In the genomic region with DNA sequence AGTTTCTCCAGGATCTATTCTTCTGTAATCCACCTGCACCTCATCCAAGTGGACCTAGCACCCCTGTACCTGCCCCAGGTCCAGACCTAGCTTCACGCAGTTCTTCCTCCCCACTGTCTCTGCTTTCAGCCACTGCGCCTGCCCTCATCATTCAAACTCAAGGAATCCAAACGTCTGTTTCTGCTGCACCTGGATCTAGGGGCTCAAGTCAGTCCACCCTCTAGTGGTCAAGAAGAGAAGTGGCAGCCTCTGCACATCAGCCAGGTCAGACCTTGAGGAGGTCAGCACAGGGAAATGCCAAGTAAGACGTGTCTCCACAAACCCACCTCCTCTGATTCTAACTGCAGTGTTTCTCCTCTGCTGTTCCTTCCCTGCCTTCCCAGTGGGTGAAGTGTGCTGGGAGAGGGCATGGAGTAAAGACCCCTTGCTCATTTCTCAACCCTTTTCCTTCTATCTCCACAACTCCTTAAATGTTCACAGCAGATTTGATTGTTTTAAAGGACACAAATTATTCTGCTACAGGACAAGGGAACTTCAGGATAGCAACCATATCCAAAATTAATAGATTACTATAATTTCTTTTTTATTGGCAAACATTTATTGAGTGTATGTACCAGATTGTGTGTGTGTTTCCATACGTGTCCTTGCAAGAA, we compare ENCODE assay signal across 8 cellular contexts. TPM values are rescaled to one million over a fixed set of nuclear protein-coding genes. Genes with fewer than 3 reads are reported as not detected.
DNase-seq lines count a peak whose midpoint lies in the region; ATAC-seq, FAIRE-seq and TF ChIP-seq lines count a peak whose summit lies in the region.

No MANE protein-coding gene starts in this region.

- POLR2A ChIA-PET in A549 (lab: Yijun Ruan, JAX), result no interaction called here
- POLR2A ChIA-PET in HEK293T (lab: Yijun Ruan, JAX), result no interaction called here

- FAIRE-seq in A549 (lab: Jason Lieb, UNC), result no peak

- peak; percentile 91 to 97 for ATAC-seq in A549

- no peak for TF ChIP-seq EP300 in A549 (IDR thresholded peaks at IDR 0.05)

- WGBS in A549 (ENCODE audit: missing lambda C conversion rate), result 16% methylated on average over 5 of the region's 5 CpGs

- H3K4me2 ChIP-seq in A549, result no peak overlapping the region

- H3K36me3 ChIP-seq in SJSA1, result no peaks in the 10 kb centered on the region

- no peak for TF ChIP-seq POLR2A in A549 (IDR thresholded peaks at IDR 0.05; ENCODE audit: low read length)

- TF ChIP-seq RAD21 in A549 (conservative IDR thresholded peaks at IDR 0.05 in 1 of 2, IDR thresholded peaks at IDR 0.05 in 1 of 2), result peak; percentile 35 to 48; a peak in 4 of 5 replicates

- CTCF ChIA-PET in A549 (lab: Yijun Ruan, JAX) (interaction anchor here (0.6 to 2.0 kb wide), 11 partner anchors 10 to 349 kb away, joined by 3 to 9 read pairs (median 4); no protein-coding TSS in a partner anchor), HEK293T (lab: Yijun Ruan, JAX) (interaction anchor here (0.7 to 0.9 kb wide), 2 partner anchors 9 to 582 kb away, joined by 3 read pairs; no protein-coding TSS in a partner anchor)

- TF ChIP-seq CTCF in A549 (IDR thresholded peaks at IDR 0.05), result peak; percentile 50
- peak; percentile 96 for TF ChIP-seq CTCF in GM12874 (IDR thresholded peaks at IDR 0.05; ENCODE audit: insufficient read depth, low read depth, low read length)

- no peaks in the 10 kb centered on the region for H3K4me1 ChIP-seq in A549
- H3K4me1 ChIP-seq in SJSA1 (replicated peaks), result peaks cover 13% of the 10 kb centered on the region

- H3K27ac ChIP-seq in A549 (no peak overlapping the region), SJSA1 (no peak overlapping the region)

- no peak overlapping the region for H3K4me3 ChIP-seq in A549
- H3K4me3 ChIP-seq in SJSA1, result no peak overlapping the region

- DNase-seq in A549 (ENCODE audit: low read depth in 1 of 2, low spot score in 1 of 2) (peak; percentile 47 to 59), HEK293T (ENCODE audit: extremely low spot score) (peak; percentile 59), LoVo (ENCODE audit: low spot score) (peak; percentile 73), SJSA1 (ENCODE audit: low read depth in 1 of 2, low spot score in 2 of 2) (peak; percentile 58), astrocyte of the hippocampus (ENCODE audit: low read depth, low spot score) (peak; percentile 68), iPS DF 4.7 (ENCODE audit: extremely low read depth, low spot score) (peak; percentile 62)
- DNase-seq in stimulated activated CD4-positive, alpha-beta T cell treated with anti-CD3 and anti-CD28 coated beads, Interleukin-4, amount 100 ng/mL, for 4 hours, result peak; percentile 15 to 28

- H3K9me3 ChIP-seq in A549 (no peaks in the 10 kb centered on the region), SJSA1 (replicated peaks) (no peaks in the 10 kb centered on the region)

- H3K27me3 ChIP-seq in SJSA1 (replicated peaks), result no peaks in the 10 kb centered on the region

TF ChIP-seq in A549, 52 proteins besides CTCF, POLR2A, EP300 and RAD21:
- TF ChIP-seq CBX8 (IDR thresholded peaks at IDR 0.05), result no peak
- TF ChIP-seq, protein P1, sequence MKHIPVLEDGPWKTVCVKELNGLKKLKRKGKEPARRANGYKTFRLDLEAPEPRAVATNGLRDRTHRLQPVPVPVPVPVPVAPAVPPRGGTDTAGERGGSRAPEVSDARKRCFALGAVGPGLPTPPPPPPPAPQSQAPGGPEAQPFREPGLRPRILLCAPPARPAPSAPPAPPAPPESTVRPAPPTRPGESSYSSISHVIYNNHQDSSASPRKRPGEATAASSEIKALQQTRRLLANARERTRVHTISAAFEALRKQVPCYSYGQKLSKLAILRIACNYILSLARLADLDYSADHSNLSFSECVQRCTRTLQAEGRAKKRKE (CRISPR knock-in tag; IDR thresholded peaks at IDR 0.05; ENCODE audit: low read depth), result no peak
- peak; percentile 53 for TF ChIP-seq SMC3 (IDR thresholded peaks at IDR 0.05)
- TF ChIP-seq MAFK (IDR thresholded peaks at IDR 0.05; ENCODE audit: partially characterized antibody), result no peak
- no peak for TF ChIP-seq ZFP36 (IDR thresholded peaks at IDR 0.05; ENCODE audit: borderline replicate concordance, partially characterized antibody)
TF ChIP-seq in A549: peak in this region for 1.

TF ChIP-seq in HEK293T, 16 proteins besides CTCF, POLR2A, EP300 and RAD21:
- no peak for TF ChIP-seq SUZ12 (IDR thresholded peaks at IDR 0.05)
- no peak for TF ChIP-seq FOXA1 (IDR thresholded peaks at IDR 0.05)
- TF ChIP-seq NFRKB (IDR thresholded peaks at IDR 0.05), result no peak
- TF ChIP-seq ARNT (IDR thresholded peaks at IDR 0.05), result no peak
- no peak for TF ChIP-seq CTBP1 (IDR thresholded peaks at IDR 0.05; ENCODE audit: borderline replicate concordance)
- no peak for TF ChIP-seq FOXM1 (IDR thresholded peaks at IDR 0.05; ENCODE audit: borderline replicate concordance)
- no peak for TF ChIP-seq ELF4 (IDR thresholded peaks at IDR 0.05)
- TF ChIP-seq SP1 (IDR thresholded peaks at IDR 0.05), result no peak
- no peak for TF ChIP-seq ZNF384 (IDR thresholded peaks at IDR 0.05)

RNA-seq across cellular contexts. Expression of gene RNF152, which starts 8.7 kb away (rescaled TPM):
- polyA plus RNA-seq in A549 (2011; rRNA removed) (0.04 and 0.12 TPM in 2 replicates), A549 (2017; fragmentation: RNase III; extraction: RNeasy Plus Mini Kit Qiagen cat#74134 plus additional on column Dnase treatment) (0.04 TPM in 1 of 3 replicates, not detected in the others)
- polyA plus RNA-seq in A549 (2012; cell fraction: cytosol; rRNA removed), result 0.12 TPM in 1 of 2 replicates, not detected in the other
- polyA plus RNA-seq in A549 (2012; cell fraction: nucleus; rRNA removed), result 0.04 TPM in 1 of 2 replicates, not detected in the other
- polyA minus RNA-seq in A549 (2011; rRNA and poly(A)+ RNA removed), result 0.39 and 0.50 TPM in 2 replicates
- total RNA-seq in SJSA1 (2014; rRNA removed; shearing (Covaris generic)), result 15.0 and 18.0 TPM in 2 replicates

Comparison
In these comparisons a context has a peak if more than half of its experiments do, and no peak if none do; other contexts are left out.
1. DNase-seq: peak in every context shown above with its lines; median percentile 73 in LoVo; 68 in astrocyte of the hippocampus; 62 in iPS DF 4.7; 59 in HEK293T; 58 in SJSA1; 53 in A549; 22 in stimulated activated CD4-positive, alpha-beta T cell treated with anti-CD3 and anti-CD28 coated beads, Interleukin-4, amount 100 ng/mL, for 4 hours.